In the genomic region with DNA sequence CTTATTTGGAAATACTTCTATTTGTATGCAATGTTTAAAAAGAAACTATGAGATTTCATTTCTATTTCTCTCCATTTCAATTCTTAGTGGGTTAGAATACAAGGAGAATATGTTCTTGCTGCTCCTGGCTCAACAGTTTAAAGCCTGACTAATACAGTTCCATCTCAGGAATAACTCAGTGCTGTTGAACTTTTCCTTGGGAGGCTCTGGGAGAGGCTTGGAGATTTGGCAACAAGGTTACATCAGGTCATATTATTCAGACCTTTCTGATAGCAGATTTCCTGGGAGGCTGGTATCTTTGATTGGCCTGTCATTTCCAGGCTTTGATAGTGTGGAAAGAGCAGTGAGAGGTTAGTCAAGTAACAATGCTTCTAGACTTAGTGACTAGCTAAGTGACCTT, we compare ENCODE assay signal across 2 cellular contexts.
A peak's percentile ranks its signal among the peaks of the same experiment; 100 is the strongest.
TF ChIP-seq lines count a peak whose summit lies in the region.

No MANE protein-coding gene starts in this region.

TF ChIP-seq in IMR-90, 13 proteins besides CTCF, POLR2A, EP300 and RAD21:
- no peak for TF ChIP-seq RCOR1 (IDR thresholded peaks at IDR 0.05; ENCODE audit: insufficient replicate concordance, low read length)
- no peak for TF ChIP-seq CEBPB (IDR thresholded peaks at IDR 0.05; ENCODE audit: low read depth, low read length)
- TF ChIP-seq SMC3 (IDR thresholded peaks at IDR 0.05; ENCODE audit: low read depth, low read length), result no peak
- TF ChIP-seq MAZ (IDR thresholded peaks at IDR 0.05; ENCODE audit: borderline replicate concordance, low read depth, low read length), result no peak
- TF ChIP-seq BHLHE40 (IDR thresholded peaks at IDR 0.05; ENCODE audit: low read depth, low read length), result no peak
- TF ChIP-seq CHD1 (IDR thresholded peaks at IDR 0.05; ENCODE audit: low read depth, low read length), result no peak
- TF ChIP-seq RFX5 (IDR thresholded peaks at IDR 0.05; ENCODE audit: low read depth, low read length), result no peak
- TF ChIP-seq MAFK (IDR thresholded peaks at IDR 0.05; ENCODE audit: low read depth, low read length), result no peak
- TF ChIP-seq, protein P1, sequence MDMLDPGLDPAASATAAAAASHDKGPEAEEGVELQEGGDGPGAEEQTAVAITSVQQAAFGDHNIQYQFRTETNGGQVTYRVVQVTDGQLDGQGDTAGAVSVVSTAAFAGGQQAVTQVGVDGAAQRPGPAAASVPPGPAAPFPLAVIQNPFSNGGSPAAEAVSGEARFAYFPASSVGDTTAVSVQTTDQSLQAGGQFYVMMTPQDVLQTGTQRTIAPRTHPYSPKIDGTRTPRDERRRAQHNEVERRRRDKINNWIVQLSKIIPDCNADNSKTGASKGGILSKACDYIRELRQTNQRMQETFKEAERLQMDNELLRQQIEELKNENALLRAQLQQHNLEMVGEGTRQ (IDR thresholded peaks at IDR 0.05; ENCODE audit: low read depth, low read length), result no peak
- TF ChIP-seq, protein P2, sequence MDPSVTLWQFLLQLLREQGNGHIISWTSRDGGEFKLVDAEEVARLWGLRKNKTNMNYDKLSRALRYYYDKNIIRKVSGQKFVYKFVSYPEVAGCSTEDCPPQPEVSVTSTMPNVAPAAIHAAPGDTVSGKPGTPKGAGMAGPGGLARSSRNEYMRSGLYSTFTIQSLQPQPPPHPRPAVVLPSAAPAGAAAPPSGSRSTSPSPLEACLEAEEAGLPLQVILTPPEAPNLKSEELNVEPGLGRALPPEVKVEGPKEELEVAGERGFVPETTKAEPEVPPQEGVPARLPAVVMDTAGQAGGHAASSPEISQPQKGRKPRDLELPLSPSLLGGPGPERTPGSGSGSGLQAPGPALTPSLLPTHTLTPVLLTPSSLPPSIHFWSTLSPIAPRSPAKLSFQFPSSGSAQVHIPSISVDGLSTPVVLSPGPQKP (IDR thresholded peaks at IDR 0.05; ENCODE audit: borderline replicate concordance, low read depth, low read length), result no peak
- TF ChIP-seq MXI1 (IDR thresholded peaks at IDR 0.05; ENCODE audit: borderline replicate concordance, low read depth, low read length), result no peak
- no peak for TF ChIP-seq FOS (IDR thresholded peaks at IDR 0.05; ENCODE audit: low read depth, low read length)
- no peak for TF ChIP-seq NFE2L2 (IDR thresholded peaks at IDR 0.05; ENCODE audit: low read depth, low read length)

TF ChIP-seq in endothelial cell of umbilical vein, 7 proteins besides CTCF, POLR2A, EP300 and RAD21:
- no peak for TF ChIP-seq JUN (IDR thresholded peaks at IDR 0.05; ENCODE audit: borderline replicate concordance, insufficient read depth, insufficient read length, low read depth)
- no peak for TF ChIP-seq POLR2AphosphoS5 (IDR thresholded peaks at IDR 0.05; ENCODE audit: insufficient read depth, low read depth, low read length)
- no peak for TF ChIP-seq MYC (IDR thresholded peaks at IDR 0.05; ENCODE audit: low read depth, low read length)
- TF ChIP-seq GATA2 (IDR thresholded peaks at IDR 0.05; ENCODE audit: insufficient read depth, insufficient read length, low read depth, low read length), result peak; percentile 62
